Comparison of ENCODE assay signal across 18 cellular contexts in the genomic region with DNA sequence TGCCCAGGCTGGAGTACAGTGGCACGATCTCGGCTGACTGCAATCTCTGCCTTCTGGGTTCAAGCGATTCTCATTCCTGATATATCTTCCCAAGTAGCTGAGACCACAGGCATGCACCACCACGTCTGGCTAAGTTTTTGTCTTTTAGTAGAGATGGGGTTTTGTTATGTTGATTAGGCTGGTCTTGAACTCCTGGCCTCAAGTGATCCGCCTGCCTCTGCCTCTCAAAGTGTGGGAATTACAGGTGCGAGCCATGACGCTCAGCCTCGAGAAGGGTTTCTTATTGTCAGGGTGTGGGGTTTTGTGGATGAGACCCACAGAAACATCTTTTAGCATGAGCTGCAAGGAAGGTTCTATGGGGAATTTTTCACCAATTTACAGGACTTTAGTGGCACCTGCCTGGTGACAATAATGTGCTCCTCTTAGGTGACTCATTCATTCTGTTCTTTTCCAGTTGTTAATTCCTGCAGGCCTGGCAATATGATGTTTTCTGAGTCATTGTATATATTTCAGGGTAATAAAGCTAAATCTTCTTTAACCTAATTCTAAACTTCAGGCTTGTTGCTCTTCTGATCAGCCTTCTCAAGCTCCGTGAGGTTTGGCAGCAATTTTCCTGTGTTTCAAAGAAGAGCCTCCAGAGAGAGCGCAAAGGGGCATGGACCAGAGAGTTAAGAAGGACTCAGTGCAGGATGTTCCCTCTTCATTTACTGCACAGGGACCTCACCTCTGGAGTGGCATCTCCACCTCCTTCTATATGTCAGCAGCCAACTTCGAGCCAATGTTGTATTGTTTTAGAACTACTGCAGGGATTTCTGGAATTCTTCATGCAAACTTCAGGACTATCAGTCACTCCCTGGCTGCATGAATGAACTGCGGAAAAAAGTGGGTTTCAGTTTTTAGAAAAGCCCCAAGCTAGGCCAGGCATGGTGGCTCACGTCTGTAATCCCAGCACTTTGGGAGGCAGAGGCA.
DNase-seq lines count a peak whose midpoint lies in the region; ATAC-seq lines count a peak whose summit lies in the region.
"Had no signal": no experiment of that assay in that cellular context is flagged by ENCODE, and none has a peak within 500 bp of the region (broad histone marks: within the 10 kb centered on the region; RNA-seq: fewer than 3 reads in every experiment).

No MANE protein-coding gene starts in this region.

- DNase-seq in EH (ENCODE audit: low read depth) (peak; percentile 9), HCEC 1CT (peak; percentile 47), RKO (ENCODE audit: low spot score) (peak; percentile 16), iris pigment epithelial cell (ENCODE audit: low read depth) (peak; percentile 14), SHP77 treated with DMSO at 0.1 percent for 48 hours (lab: John Stamatoyannopoulos, UW) (no peak), left lobe of liver (ENCODE audit: low spot score) (no peak), LoVo (ENCODE audit: low spot score) (no peak)
- DNase-seq: ACHN, AML-193, DMS 273 treated with DMSO at 0.1 percent for 48 hours, NCI-H1092, NCI-H146, NCI-H2081, NCI-H510A treated with DMSO at 0.1 percent for 48 hours, NCI-H82, T-helper 1 cell had no signal

- ATAC-seq in left lobe of liver = no peak
- ATAC-seq: K562, Right ventricle myocardium inferior had no signal

Comparison
In these comparisons a context has a peak if more than half of its experiments do, and no peak if none do; other contexts are left out.
1. DNase-seq: peak in EH (single experiment), HCEC 1CT (single experiment), RKO (single experiment) and iris pigment epithelial cell (single experiment); none in SHP77 treated with DMSO at 0.1 percent for 48 hours (single experiment), left lobe of liver (single experiment) and LoVo (single experiment).